Comparison of ENCODE assay signal across 8 cellular contexts in genomic region chr13:113724780-113725315, GRCh38. TPM values are rescaled to one million over a fixed set of nuclear protein-coding genes. Genes with fewer than 3 reads are reported as not detected.
DNase-seq lines count a peak whose midpoint lies in the region; ATAC-seq and TF ChIP-seq lines count a peak whose summit lies in the region.

No MANE protein-coding gene starts in this region.

- H3K79me2 ChIP-seq in SK-N-SH (ENCODE audit: insufficient read depth) = no peaks in the 10 kb centered on the region

- H3F3A ChIP-seq in SK-N-SH (replicated peaks; ENCODE audit: insufficient read depth) = peaks cover 13% of the 10 kb centered on the region

- TF ChIP-seq EP300 in SK-N-SH (IDR thresholded peaks at IDR 0.05; ENCODE audit: borderline replicate concordance in 1 of 2, low read depth in 1 of 2, low read length in 1 of 2) = no peak

- peak overlapping the region; percentile 86 for H3K4me2 ChIP-seq in SK-N-SH

- H3K4me1 ChIP-seq in SK-N-SH (ENCODE audit: control insufficient read depth in 1 of 2, insufficient read depth in 2 of 2, low read depth in 1 of 2, low read length in 1 of 2) (peaks cover 0 to 35% of the 10 kb centered on the region in 2 experiments; a peak in 1 of 4 replicates), heart right ventricle (peaks cover 0 to 29% (median 12%) of the 10 kb centered on the region in 9 donors), psoas muscle (peaks cover 4% of the 10 kb centered on the region)

- H3K27ac ChIP-seq in C4-2B (no peak overlapping the region), SK-N-SH (ENCODE audit: low read depth in 2 of 2, low read length in 1 of 2) (peak overlapping the region; percentile 10 to 81; a peak in 2 of 4 replicates), heart right ventricle (peak overlapping the region in 9 of 10 donors; percentile 56 to 91 (median 81)), psoas muscle (peak overlapping the region; percentile 30)

- H3K9me3 ChIP-seq in SK-N-SH = no peaks in the 10 kb centered on the region
- H3K9me3 ChIP-seq in heart right ventricle = peaks cover 0 to 4% (median 0%) of the 10 kb centered on the region in 11 donors
- no peaks in the 10 kb centered on the region for H3K9me3 ChIP-seq in psoas muscle

- H3K36me3 ChIP-seq in SK-N-SH (replicated peaks in 1 of 2; ENCODE audit: control insufficient read depth in 1 of 2, insufficient read depth in 2 of 2, low read length in 1 of 2) (no peaks in the 10 kb centered on the region), heart right ventricle (no peaks in the 10 kb centered on the region), psoas muscle (ENCODE audit: insufficient read depth in 1 of 2, low read depth in 1 of 2) (no peaks in the 10 kb centered on the region)

- POLR2A ChIA-PET in SK-N-SH (lab: Yijun Ruan, JAX) = no interaction called here

- TF ChIP-seq CTCF in C4-2B (conservative IDR thresholded peaks at IDR 0.05) (peak; percentile 47), SK-N-SH (IDR thresholded peaks at IDR 0.05) (peak; percentile 78), heart right ventricle (IDR thresholded peaks at IDR 0.05) (peak; percentile 76 to 91 (median 85)), psoas muscle (IDR thresholded peaks at IDR 0.05) (peak; percentile 65)

- ATAC-seq in GM19455 (IDR thresholded peaks at IDR 0.05; ENCODE audit: unreplicated experiment) = peak; percentile 82
- peak; percentile 89 to 96 (median 94) for ATAC-seq in heart right ventricle
- peak; percentile 83 to 93 (median 84) for ATAC-seq in psoas muscle

- DNase-seq in HT1080 (ENCODE audit: low read depth) (peak; percentile 30), SK-N-SH (peak; percentile 90), heart right ventricle (peak; percentile 81 to 84), psoas muscle (peak; percentile 76 to 87), ureter (ENCODE audit: low spot score) (peak; percentile 85)
- DNase-seq in activated naive CD8-positive, alpha-beta T cell treated with anti-CD3 and anti-CD28 coated beads, Interleukin-2, amount 50 U/mL, for 16 hours (ENCODE audit: low read depth, low spot score) = peak; percentile 80

- no peak overlapping the region for H3K9ac ChIP-seq in SK-N-SH

- WGBS in SK-N-SH (ENCODE audit: low lambda C conversion rate) = 2% methylated on average over 12 of the region's 36 CpGs
- 2% methylated on average over 31 to 36 of the region's 36 CpGs for WGBS in heart right ventricle, 2 donors
- 2% methylated on average over 32 to 36 of the region's 36 CpGs for WGBS in psoas muscle, 3 donors

- peak overlapping the region; percentile 53 to 71 for H3K4me3 ChIP-seq in SK-N-SH (ENCODE audit: low read depth in 2 of 2, low read length in 1 of 2)
- peak overlapping the region in 9 of 10 donors; percentile 31 to 65 (median 53) for H3K4me3 ChIP-seq in heart right ventricle
- H3K4me3 ChIP-seq in psoas muscle = peak overlapping the region; percentile 67

- CTCF ChIA-PET in SK-N-SH (lab: Yijun Ruan, JAX) = interaction anchor here (0.6 to 1.7 kb wide), 27 partner anchors 8 to 561 kb away, joined by 3 to 19 read pairs (median 4); partner anchors contain the start of genes ATP4B and GRK1

- no peaks in the 10 kb centered on the region for H3K9me2 ChIP-seq in SK-N-SH

- peak; percentile 71 for TF ChIP-seq RAD21 in SK-N-SH (IDR thresholded peaks at IDR 0.05; ENCODE audit: low read length)

- intact Hi-C loops in heart right ventricle (cut with DNase I) = no loop called here
- intact Hi-C loops in psoas muscle (cut with DNase I) = no loop called here

- no peaks in the 10 kb centered on the region for H4K20me1 ChIP-seq in SK-N-SH (ENCODE audit: insufficient read depth)

- H3K27me3 ChIP-seq in SK-N-SH (ENCODE audit: insufficient read depth) (no peaks in the 10 kb centered on the region), heart right ventricle (peaks cover 0 to 10% (median 0%) of the 10 kb centered on the region in 7 donors), psoas muscle (ENCODE audit: insufficient read depth in 3 of 3, low read length in 2 of 3) (peaks cover 0 to 7% (median 2%) of the 10 kb centered on the region in 3 donors)

- H2AFZ ChIP-seq in SK-N-SH (ENCODE audit: low read depth) = peak overlapping the region; percentile 82; the same call in 1 of the 2 replicates

TF ChIP-seq in SK-N-SH, 30 proteins besides CTCF, POLR2A, EP300 and RAD21:
- TF ChIP-seq GABPA (IDR thresholded peaks at IDR 0.05; ENCODE audit: low read depth) = no peak
- TF ChIP-seq NRF1 (IDR thresholded peaks at IDR 0.05; ENCODE audit: low read depth, low read length) = no peak; the same call in 1 of the 2 replicates
- no peak for TF ChIP-seq USF1 (IDR thresholded peaks at IDR 0.05; ENCODE audit: borderline replicate concordance, low read depth)
- peak; percentile 86 for TF ChIP-seq SMC3 (IDR thresholded peaks at IDR 0.05; ENCODE audit: low read depth, low read length)
- no peak for TF ChIP-seq EZH2phosphoT487 (IDR thresholded peaks at IDR 0.05; ENCODE audit: borderline replicate concordance, low read depth)
- TF ChIP-seq FOSL2 (IDR thresholded peaks at IDR 0.05; ENCODE audit: borderline replicate concordance, low read depth) = no peak
- 0 out of 2 replicates have a peak, but pooled peaks have one; percentile 16 for TF ChIP-seq RCOR1 (IDR thresholded peaks at IDR 0.05; ENCODE audit: low read length)
- TF ChIP-seq MXI1 (IDR thresholded peaks at IDR 0.05; ENCODE audit: low read depth, low read length) = peak; percentile 62; the same call in 1 of the 2 replicates
- TF ChIP-seq TCF12 (IDR thresholded peaks at IDR 0.05) = peak; percentile 20; the same call in 1 of the 2 replicates
- TF ChIP-seq PBX3 (IDR thresholded peaks at IDR 0.05) = peak; percentile 38
- no peak for TF ChIP-seq TEAD4 (IDR thresholded peaks at IDR 0.05; ENCODE audit: borderline replicate concordance, insufficient read depth)
- TF ChIP-seq ELF1 (IDR thresholded peaks at IDR 0.05) = no peak
- no peak for TF ChIP-seq NFIC (IDR thresholded peaks at IDR 0.05; ENCODE audit: borderline replicate concordance)
- no peak for TF ChIP-seq USF2 (IDR thresholded peaks at IDR 0.05; ENCODE audit: borderline replicate concordance, low read depth, low read length)
- TF ChIP-seq GATA2 (CRISPR knock-in tag; IDR thresholded peaks at IDR 0.05) = no peak
- TF ChIP-seq POLR2AphosphoS5 (IDR thresholded peaks at IDR 0.05; ENCODE audit: low read depth, low read length) = 0 out of 2 replicates have a peak, but pooled peaks have one; percentile 17
TF ChIP-seq in SK-N-SH: peak in this region for 6.

RNA-seq across cellular contexts. Expression of gene TMEM255B, which starts 34.2 kb away (rescaled TPM):
- total RNA-seq in HT1080 (2014; rRNA removed; shearing (Covaris generic)) = 0.26 TPM in 1 of 2 replicates, not detected in the other
- polyA plus RNA-seq in HT1080 (2015; cell fraction: cytosol; rRNA removed) = 0.19 and 0.25 TPM in 2 replicates
- 0.07 and 0.65 TPM in 2 replicates for polyA plus RNA-seq in HT1080 (2015; cell fraction: nucleus; rRNA removed)
- polyA plus RNA-seq in SK-N-SH (2012; rRNA removed) = 10.6 and 14.8 TPM in 2 replicates
- polyA plus RNA-seq in SK-N-SH (2012; cell fraction: cytosol; rRNA removed) = 9.5 and 11.0 TPM in 2 replicates
- 12.5 and 12.6 TPM in 2 replicates for polyA plus RNA-seq in SK-N-SH (2012; cell fraction: nucleus; rRNA removed)
- 10 to 100 TPM in 2 of 10 donors, 1 to 10 TPM in 8; 2.4 to 11.1 (median 5.5) TPM for total RNA-seq in heart right ventricle
- 10 to 100 TPM in 1 of 2 donors, 1 to 10 TPM in 1; 8.6 to 12.9 TPM for polyA plus RNA-seq in heart right ventricle
- 1 to 10 TPM; 2.0 to 5.1 (median 3.4) TPM for total RNA-seq in psoas muscle
- 1 to 10 TPM in 2 of 3 donors, under 1 TPM in 1; 0.45 to 3.1 (median 1.3) TPM for polyA plus RNA-seq in psoas muscle
- 20.6 TPM for total RNA-seq in ureter

RNA-seq across cellular contexts. Expression of gene GRK1, which starts 57.8 kb away (rescaled TPM):
- total RNA-seq in HT1080 (2014; rRNA removed; shearing (Covaris generic)) = not detected in 2 replicates
- not detected in 2 replicates for polyA plus RNA-seq in HT1080 (2015; cell fraction: cytosol; rRNA removed)
- not detected in 2 replicates for polyA plus RNA-seq in HT1080 (2015; cell fraction: nucleus; rRNA removed)
- polyA plus RNA-seq in SK-N-SH (2012; rRNA removed) = 0.08 and 0.12 TPM in 2 replicates
- 0.01 TPM in 2 replicates for polyA plus RNA-seq in SK-N-SH (2012; cell fraction: cytosol; rRNA removed)
- 0.14 and 0.21 TPM in 2 replicates for polyA plus RNA-seq in SK-N-SH (2012; cell fraction: nucleus; rRNA removed)
- under 1 TPM in 6 of 10 donors, not detected in 4; 0.09 to 0.79 (median 0.22) TPM for total RNA-seq in heart right ventricle
- polyA plus RNA-seq in heart right ventricle = under 1 TPM; 0.01 to 0.22 TPM
- under 1 TPM in 1 of 4 donors, not detected in 3; 0.10 TPM for total RNA-seq in psoas muscle
- not detected for polyA plus RNA-seq in psoas muscle
- not detected for total RNA-seq in ureter

Comparison
In these comparisons a context has a peak if more than half of its experiments do, and no peak if none do; other contexts are left out.
1. DNase-seq: peak in every context shown above with its lines; median percentile 90 in SK-N-SH; 85 in ureter; 82 in heart right ventricle; 82 in psoas muscle; 80 in activated naive CD8-positive, alpha-beta T cell treated with anti-CD3 and anti-CD28 coated beads, Interleukin-2, amount 50 U/mL, for 16 hours; 30 in HT1080.